In the genomic region with DNA sequence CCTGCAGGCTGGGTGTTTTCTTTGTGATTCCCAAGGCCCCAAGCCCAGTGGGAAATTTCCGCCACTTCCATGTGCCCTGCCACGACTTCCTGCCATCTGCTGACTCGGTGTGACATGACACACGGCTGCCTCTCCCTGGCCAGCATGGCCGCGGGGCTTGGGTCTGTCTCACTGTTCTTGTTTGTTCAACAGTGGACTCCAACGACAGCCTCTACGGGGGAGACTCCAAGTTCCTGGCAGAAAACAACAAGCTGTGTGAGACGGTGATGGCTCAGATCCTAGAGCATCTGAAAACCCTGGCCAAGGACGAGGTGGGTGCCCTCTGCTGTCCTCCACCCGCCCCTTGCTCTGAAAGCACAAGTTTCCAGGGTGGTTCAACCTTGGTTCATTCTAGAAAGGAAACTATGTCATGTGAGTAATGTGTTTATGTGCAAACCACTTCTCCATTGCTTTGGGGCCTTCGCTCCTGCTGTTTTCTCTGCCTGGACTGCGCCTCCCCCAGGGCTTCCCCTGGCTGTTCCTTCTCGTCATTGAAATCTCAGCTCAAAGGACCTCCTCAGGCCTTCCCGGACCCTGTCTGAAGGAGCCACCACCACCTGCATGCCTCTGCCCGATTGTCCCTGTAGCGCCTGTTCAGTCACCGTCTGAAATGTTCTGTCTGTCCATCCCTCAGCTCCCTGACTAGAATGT, we compare ENCODE assay signal across 2 cellular contexts.
TF ChIP-seq lines count a peak whose summit lies in the region.

No MANE protein-coding gene starts in this region.

TF ChIP-seq in HCT116, 20 proteins besides CTCF, POLR2A, EP300 and RAD21 (continued from another document):
- TF ChIP-seq, protein P1, sequence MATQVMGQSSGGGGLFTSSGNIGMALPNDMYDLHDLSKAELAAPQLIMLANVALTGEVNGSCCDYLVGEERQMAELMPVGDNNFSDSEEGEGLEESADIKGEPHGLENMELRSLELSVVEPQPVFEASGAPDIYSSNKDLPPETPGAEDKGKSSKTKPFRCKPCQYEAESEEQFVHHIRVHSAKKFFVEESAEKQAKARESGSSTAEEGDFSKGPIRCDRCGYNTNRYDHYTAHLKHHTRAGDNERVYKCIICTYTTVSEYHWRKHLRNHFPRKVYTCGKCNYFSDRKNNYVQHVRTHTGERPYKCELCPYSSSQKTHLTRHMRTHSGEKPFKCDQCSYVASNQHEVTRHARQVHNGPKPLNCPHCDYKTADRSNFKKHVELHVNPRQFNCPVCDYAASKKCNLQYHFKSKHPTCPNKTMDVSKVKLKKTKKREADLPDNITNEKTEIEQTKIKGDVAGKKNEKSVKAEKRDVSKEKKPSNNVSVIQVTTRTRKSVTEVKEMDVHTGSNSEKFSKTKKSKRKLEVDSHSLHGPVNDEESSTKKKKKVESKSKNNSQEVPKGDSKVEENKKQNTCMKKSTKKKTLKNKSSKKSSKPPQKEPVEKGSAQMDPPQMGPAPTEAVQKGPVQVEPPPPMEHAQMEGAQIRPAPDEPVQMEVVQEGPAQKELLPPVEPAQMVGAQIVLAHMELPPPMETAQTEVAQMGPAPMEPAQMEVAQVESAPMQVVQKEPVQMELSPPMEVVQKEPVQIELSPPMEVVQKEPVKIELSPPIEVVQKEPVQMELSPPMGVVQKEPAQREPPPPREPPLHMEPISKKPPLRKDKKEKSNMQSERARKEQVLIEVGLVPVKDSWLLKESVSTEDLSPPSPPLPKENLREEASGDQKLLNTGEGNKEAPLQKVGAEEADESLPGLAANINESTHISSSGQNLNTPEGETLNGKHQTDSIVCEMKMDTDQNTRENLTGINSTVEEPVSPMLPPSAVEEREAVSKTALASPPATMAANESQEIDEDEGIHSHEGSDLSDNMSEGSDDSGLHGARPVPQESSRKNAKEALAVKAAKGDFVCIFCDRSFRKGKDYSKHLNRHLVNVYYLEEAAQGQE (IDR thresholded peaks at IDR 0.05; ENCODE audit: low read depth), result no peak
- TF ChIP-seq EZH2 (IDR thresholded peaks at IDR 0.05) (no peak), EGR1 (IDR thresholded peaks at IDR 0.05; ENCODE audit: low read depth) (no peak), JUND (IDR thresholded peaks at IDR 0.05) (no peak)
- TF ChIP-seq, protein P2, sequence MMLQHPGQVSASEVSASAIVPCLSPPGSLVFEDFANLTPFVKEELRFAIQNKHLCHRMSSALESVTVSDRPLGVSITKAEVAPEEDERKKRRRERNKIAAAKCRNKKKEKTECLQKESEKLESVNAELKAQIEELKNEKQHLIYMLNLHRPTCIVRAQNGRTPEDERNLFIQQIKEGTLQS (IDR thresholded peaks at IDR 0.05), result no peak

TF ChIP-seq in WTC11, 78 proteins besides CTCF, POLR2A, EP300 and RAD21:
- TF ChIP-seq, protein P3, sequence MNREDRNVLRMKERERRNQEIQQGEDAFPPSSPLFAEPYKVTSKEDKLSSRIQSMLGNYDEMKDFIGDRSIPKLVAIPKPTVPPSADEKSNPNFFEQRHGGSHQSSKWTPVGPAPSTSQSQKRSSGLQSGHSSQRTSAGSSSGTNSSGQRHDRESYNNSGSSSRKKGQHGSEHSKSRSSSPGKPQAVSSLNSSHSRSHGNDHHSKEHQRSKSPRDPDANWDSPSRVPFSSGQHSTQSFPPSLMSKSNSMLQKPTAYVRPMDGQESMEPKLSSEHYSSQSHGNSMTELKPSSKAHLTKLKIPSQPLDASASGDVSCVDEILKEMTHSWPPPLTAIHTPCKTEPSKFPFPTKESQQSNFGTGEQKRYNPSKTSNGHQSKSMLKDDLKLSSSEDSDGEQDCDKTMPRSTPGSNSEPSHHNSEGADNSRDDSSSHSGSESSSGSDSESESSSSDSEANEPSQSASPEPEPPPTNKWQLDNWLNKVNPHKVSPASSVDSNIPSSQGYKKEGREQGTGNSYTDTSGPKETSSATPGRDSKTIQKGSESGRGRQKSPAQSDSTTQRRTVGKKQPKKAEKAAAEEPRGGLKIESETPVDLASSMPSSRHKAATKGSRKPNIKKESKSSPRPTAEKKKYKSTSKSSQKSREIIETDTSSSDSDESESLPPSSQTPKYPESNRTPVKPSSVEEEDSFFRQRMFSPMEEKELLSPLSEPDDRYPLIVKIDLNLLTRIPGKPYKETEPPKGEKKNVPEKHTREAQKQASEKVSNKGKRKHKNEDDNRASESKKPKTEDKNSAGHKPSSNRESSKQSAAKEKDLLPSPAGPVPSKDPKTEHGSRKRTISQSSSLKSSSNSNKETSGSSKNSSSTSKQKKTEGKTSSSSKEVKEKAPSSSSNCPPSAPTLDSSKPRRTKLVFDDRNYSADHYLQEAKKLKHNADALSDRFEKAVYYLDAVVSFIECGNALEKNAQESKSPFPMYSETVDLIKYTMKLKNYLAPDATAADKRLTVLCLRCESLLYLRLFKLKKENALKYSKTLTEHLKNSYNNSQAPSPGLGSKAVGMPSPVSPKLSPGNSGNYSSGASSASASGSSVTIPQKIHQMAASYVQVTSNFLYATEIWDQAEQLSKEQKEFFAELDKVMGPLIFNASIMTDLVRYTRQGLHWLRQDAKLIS (CRISPR knock-in tag; IDR thresholded peaks at IDR 0.05; ENCODE audit: borderline replicate concordance), result no peak
- TF ChIP-seq ZBTB21 (CRISPR knock-in tag; IDR thresholded peaks at IDR 0.05; ENCODE audit: borderline replicate concordance), result no peak
- TF ChIP-seq, protein P4, sequence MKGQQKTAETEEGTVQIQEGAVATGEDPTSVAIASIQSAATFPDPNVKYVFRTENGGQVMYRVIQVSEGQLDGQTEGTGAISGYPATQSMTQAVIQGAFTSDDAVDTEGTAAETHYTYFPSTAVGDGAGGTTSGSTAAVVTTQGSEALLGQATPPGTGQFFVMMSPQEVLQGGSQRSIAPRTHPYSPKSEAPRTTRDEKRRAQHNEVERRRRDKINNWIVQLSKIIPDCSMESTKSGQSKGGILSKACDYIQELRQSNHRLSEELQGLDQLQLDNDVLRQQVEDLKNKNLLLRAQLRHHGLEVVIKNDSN (CRISPR knock-in tag; IDR thresholded peaks at IDR 0.05), result no peak
- TF ChIP-seq ETV6 (CRISPR knock-in tag; IDR thresholded peaks at IDR 0.05), result no peak
- no peak for TF ChIP-seq ZNF232 (CRISPR knock-in tag; IDR thresholded peaks at IDR 0.05)
- TF ChIP-seq, protein P2 (CRISPR knock-in tag; conservative IDR thresholded peaks at IDR 0.05), result no peak
- TF ChIP-seq SMAD4 (CRISPR knock-in tag; IDR thresholded peaks at IDR 0.05), result no peak
